Comparison of ENCODE assay signal across 24 cellular contexts in genomic region chr12:12153596-12153995, GRCh38.
"Had no signal": no experiment of that assay in that cellular context is flagged by ENCODE, and none has a peak within 500 bp of the region (broad histone marks: within the 10 kb centered on the region; RNA-seq: fewer than 3 reads in every experiment).

No MANE protein-coding gene starts in this region.

- H3K27me3 Mint-ChIP-seq: activated naive CD4-positive, alpha-beta T cell treated with anti-CD3 and anti-CD28 coated beads, Interleukin-2, amount 50 U/mL, for 24 hours; dendritic cell treated with granulocyte-macrophage colony-stimulating factor and Interleukin-4, amounts not matched to agents 40 ng/mL and 50 ng/mL, for 4 days; naive thymus-derived CD8-positive, alpha-beta T cell; stimulated activated naive CD8-positive, alpha-beta T cell treated with anti-CD3 and anti-CD28 coated beads, Interleukin-15, Interleukin-2, amounts not matched to agents 100 ng/mL and 50 ng/mL, for 24 hours had no signal

- H3K27ac ChIP-seq: body of pancreas, hepatocyte, left ventricle myocardium inferior, neural progenitor cell, prostate gland, right atrium auricular region, tibial artery had no signal

- ATAC-seq: body of pancreas; esophagus mucosa; naive thymus-derived CD8-positive, alpha-beta T cell; WTC11 had no signal

- H3K4me2 ChIP-seq: hepatocyte, neural progenitor cell had no signal

- H3K4me1 Mint-ChIP-seq: activated naive CD4-positive, alpha-beta T cell treated with anti-CD3 and anti-CD28 coated beads, Interleukin-2, amount 50 U/mL, for 24 hours; immature natural killer cell; mesothelial cell of epicardium; neural progenitor cell; WTC11 had no signal

- DNase-seq: activated gamma-delta T cell treated with Interleukin-2 at 50 U/mL for 16 hours; activated T-cell treated with anti-CD3 and anti-CD28 coated beads, Interleukin-2, amount 50 U/mL, for 1 hour; body of pancreas; effector CD8-positive, alpha-beta T cell; glutamatergic neuron; immature natural killer cell; left ventricle myocardium inferior; naive thymus-derived CD8-positive, alpha-beta T cell; stimulated activated CD4-positive, alpha-beta T cell treated with anti-CD3 and anti-CD28 coated beads, Interleukin-4, amount 100 ng/mL, for 4 hours; substantia nigra; T1000; tibial artery had no signal

- H3K27ac Mint-ChIP-seq: activated naive CD4-positive, alpha-beta T cell treated with anti-CD3 and anti-CD28 coated beads, Interleukin-2, amount 50 U/mL, for 24 hours; dendritic cell treated with granulocyte-macrophage colony-stimulating factor and Interleukin-4, amounts not matched to agents 40 ng/mL and 50 ng/mL, for 4 days; immature natural killer cell; mesothelial cell of epicardium; naive thymus-derived CD8-positive, alpha-beta T cell; neural progenitor cell; stimulated activated naive CD8-positive, alpha-beta T cell treated with anti-CD3 and anti-CD28 coated beads, Interleukin-15, Interleukin-2, amounts not matched to agents 100 ng/mL and 50 ng/mL, for 24 hours had no signal

- H3K4me3 Mint-ChIP-seq: activated naive CD4-positive, alpha-beta T cell treated with anti-CD3 and anti-CD28 coated beads, Interleukin-2, amount 50 U/mL, for 24 hours; dendritic cell treated with granulocyte-macrophage colony-stimulating factor and Interleukin-4, amounts not matched to agents 40 ng/mL and 50 ng/mL, for 4 days; immature natural killer cell; mesothelial cell of epicardium; naive thymus-derived CD8-positive, alpha-beta T cell; neural progenitor cell; stimulated activated naive CD8-positive, alpha-beta T cell treated with anti-CD3 and anti-CD28 coated beads, Interleukin-15, Interleukin-2, amounts not matched to agents 100 ng/mL and 50 ng/mL, for 24 hours; WTC11 had no signal

- FAIRE-seq: endothelial cell of umbilical vein, frontal cortex had no signal

- H3K36me3 Mint-ChIP-seq: immature natural killer cell had no signal

- H3K27me3 ChIP-seq: body of pancreas, hepatocyte, neural progenitor cell, right atrium auricular region, tibial artery had no signal

- H2AFZ ChIP-seq: hepatocyte, neural progenitor cell had no signal

- H3K36me3 ChIP-seq: prostate gland had no signal

- H3K4me1 ChIP-seq: body of pancreas, left ventricle myocardium inferior, neural progenitor cell, prostate gland, right atrium auricular region had no signal

- H3K9me3 ChIP-seq: body of pancreas, left ventricle myocardium inferior, prostate gland, right atrium auricular region, tibial artery had no signal

- H3K9me3 Mint-ChIP-seq: activated naive CD4-positive, alpha-beta T cell treated with anti-CD3 and anti-CD28 coated beads, Interleukin-2, amount 50 U/mL, for 24 hours; dendritic cell treated with granulocyte-macrophage colony-stimulating factor and Interleukin-4, amounts not matched to agents 40 ng/mL and 50 ng/mL, for 4 days; mesothelial cell of epicardium; naive thymus-derived CD8-positive, alpha-beta T cell; neural progenitor cell; stimulated activated naive CD8-positive, alpha-beta T cell treated with anti-CD3 and anti-CD28 coated beads, Interleukin-15, Interleukin-2, amounts not matched to agents 100 ng/mL and 50 ng/mL, for 24 hours; WTC11 had no signal

- H3K4me3 ChIP-seq: body of pancreas, hepatocyte, left ventricle myocardium inferior, neural progenitor cell, prostate gland, right atrium auricular region, tibial artery had no signal
